18 cellular contexts compared by ENCODE assay signal in genomic region chr10:89275383-89275782, GRCh38. TPM values are rescaled to one million over a fixed set of nuclear protein-coding genes. Genes with fewer than 3 reads are reported as not detected.
DNase-seq lines count a peak whose midpoint lies in the region; ATAC-seq, FAIRE-seq and TF ChIP-seq lines count a peak whose summit lies in the region.
"Had no signal": no experiment of that assay in that cellular context is flagged by ENCODE, and none has a peak within 500 bp of the region (broad histone marks: within the 10 kb centered on the region; RNA-seq: fewer than 3 reads in every experiment).

No MANE protein-coding gene starts in this region.

- intact Hi-C loops in Panc1 (cut with micrococcal nuclease; ENCODE audit: unreplicated experiment): no loop called here

- H3K27me3 ChIP-seq in Panc1 (ENCODE audit: control insufficient read depth, insufficient read depth, low read length): no peaks in the 10 kb centered on the region
- no peaks in the 10 kb centered on the region for H3K27me3 ChIP-seq in parathyroid adenoma (ENCODE audit: control insufficient read depth, insufficient read depth, low read length)
- H3K27me3 ChIP-seq: ovary had no signal

- in situ Hi-C loops in Panc1 (cut with HindIII; ENCODE audit: low pct_unique_long_range_greater_than_20kb, low sequenced_read_pairs): no loop called here

- CTCF ChIA-PET in Panc1 (lab: Charles Lee): no interaction called here

- peaks cover 25% of the 10 kb centered on the region for H3K4me1 ChIP-seq in Panc1 (ENCODE audit: control insufficient read depth, insufficient read depth, low read length)
- H3K4me1 ChIP-seq in parathyroid adenoma: peaks cover 16% of the 10 kb centered on the region

- H3K27ac ChIP-seq in Panc1 (ENCODE audit: low read length): peak overlapping the region; percentile 98
- H3K27ac ChIP-seq in parathyroid adenoma: peak overlapping the region; percentile 46
- H3K27ac ChIP-seq: KMS-11, ovary had no signal

- TF ChIP-seq CTCF in Panc1 (IDR thresholded peaks at IDR 0.05) (no peak), fibroblast of the aortic adventitia (IDR thresholded peaks at IDR 0.05; ENCODE audit: insufficient read depth, low read length) (no peak), parathyroid adenoma (IDR thresholded peaks at IDR 0.05) (no peak)

- DNase-seq in DMS53 (lab: John Stamatoyannopoulos, UW) (peak; percentile 90), Panc1 (ENCODE audit: low read depth, low spot score) (no peak), fibroblast of the aortic adventitia (ENCODE audit: low read depth) (peak; percentile 66), mesenteric fat pad (ENCODE audit: low spot score) (no peak), GM12892 (ENCODE audit: insufficient read length) (no peak), NCI-H345 treated with DMSO at 0.1 percent for 48 hours (lab: John Stamatoyannopoulos, UW; ENCODE audit: unreplicated experiment) (no peak)
- DNase-seq in activated naive CD4-positive, alpha-beta T cell treated with Interleukin-2 at 50 U/mL for 16 hours: no peak
- DNase-seq: activated CD4-positive, alpha-beta T cell treated with anti-CD3 and anti-CD28 coated beads for 4 hours; effector memory CD8-positive, alpha-beta T cell; NCI-H1417 treated with DMSO at 0.1 percent for 48 hours; NCI-H69; ovary; RPMI8226; T-helper 17 cell had no signal

- BruUV-seq in Panc1 (replicated peaks; lab: Mats Ljungman, UMichigan): no TSS peak

- no peaks in the 10 kb centered on the region for H3K79me2 ChIP-seq in parathyroid adenoma

- H3K4me2 ChIP-seq in parathyroid adenoma (ENCODE audit: low read length): no peak overlapping the region
- H3K4me2 ChIP-seq: KMS-11 had no signal

- no peak for ATAC-seq in Panc1
- ATAC-seq: effector memory CD8-positive, alpha-beta T cell; HCT116; T-helper 17 cell had no signal

- POLR2A ChIA-PET in Panc1 (lab: Charles Lee): interaction anchor here (0.6 kb wide), 1 partner anchor 52 kb away, joined by 5 read pairs; no protein-coding TSS in a partner anchor

- TF ChIP-seq POLR2A in GM12892 (IDR thresholded peaks at IDR 0.05; ENCODE audit: low read depth, low read length): no peak

- FAIRE-seq in GM12892 (lab: Jason Lieb, UNC): no peak
- FAIRE-seq: frontal cortex had no signal

- H2AFZ ChIP-seq in parathyroid adenoma: peak overlapping the region; percentile 67

- no peaks in the 10 kb centered on the region for H3K9me3 ChIP-seq in Panc1 (ENCODE audit: control insufficient read depth, insufficient read depth, low read depth, low read length)
- H3K9me3 ChIP-seq in parathyroid adenoma (ENCODE audit: control insufficient read depth, low read length): no peaks in the 10 kb centered on the region
- H3K9me3 ChIP-seq: ovary had no signal

- H3K36me3 ChIP-seq in Panc1 (ENCODE audit: control insufficient read depth, insufficient read depth, low read length): no peaks in the 10 kb centered on the region
- no peaks in the 10 kb centered on the region for H3K36me3 ChIP-seq in parathyroid adenoma (ENCODE audit: control insufficient read depth, insufficient read depth, low read length)
- H3K36me3 ChIP-seq: ovary had no signal

- no peak overlapping the region for H3K9ac ChIP-seq in parathyroid adenoma
- H3K9ac ChIP-seq: KMS-11 had no signal

- H3K4me3 ChIP-seq in Panc1 (ENCODE audit: low read depth in 2 of 2, low read length in 2 of 2) (no peak overlapping the region), fibroblast of the aortic adventitia (ENCODE audit: low read depth, low read length) (no peak overlapping the region), parathyroid adenoma (ENCODE audit: low read depth, low read length) (no peak overlapping the region)
- H3K4me3 ChIP-seq: ovary had no signal

RNA-seq across cellular contexts. Expression of gene LIPA, which starts 23.8 kb away (rescaled TPM):
- total RNA-seq in Panc1 (2021; ENCODE audit: unreplicated experiment) (172 TPM), fibroblast of the aortic adventitia (ENCODE audit: low replicate concordance) (30.6 and 55.2 TPM in 2 replicates), mesenteric fat pad (210 TPM)
- polyA plus RNA-seq in Panc1 (2012; ENCODE audit: insufficient read length): 69.3 TPM
- polyA plus RNA-seq in GM12892 (2012; ENCODE audit: missing spikeins): 30.6 TPM

RNA-seq across cellular contexts. Expression of gene IFIT2, which starts 26.5 kb away (rescaled TPM):
- 31.6 TPM for total RNA-seq in Panc1 (2021; ENCODE audit: unreplicated experiment)
- 6.9 TPM for polyA plus RNA-seq in Panc1 (2012; ENCODE audit: insufficient read length)
- total RNA-seq in fibroblast of the aortic adventitia (ENCODE audit: low replicate concordance): 7.6 and 30.7 TPM in 2 replicates
- 3.8 TPM for total RNA-seq in mesenteric fat pad
- polyA plus RNA-seq in GM12892 (2012; ENCODE audit: missing spikeins): 9.1 TPM

RNA-seq across cellular contexts. Expression of gene IFIT3, which starts 52.4 kb away (rescaled TPM):
- total RNA-seq in Panc1 (2021; ENCODE audit: unreplicated experiment): 29.8 TPM
- 5.2 TPM for polyA plus RNA-seq in Panc1 (2012; ENCODE audit: insufficient read length)
- total RNA-seq in fibroblast of the aortic adventitia (ENCODE audit: low replicate concordance): 23.1 and 88.3 TPM in 2 replicates
- total RNA-seq in mesenteric fat pad: 24.2 TPM
- polyA plus RNA-seq in GM12892 (2012; ENCODE audit: missing spikeins): 54.9 TPM

Comparison
In these comparisons a context has a peak if more than half of its experiments do, and no peak if none do; other contexts are left out.
1. DNase-seq: peak in DMS53 (single experiment) and fibroblast of the aortic adventitia (single experiment); none in Panc1 (single experiment), mesenteric fat pad (single experiment), GM12892 (single experiment), activated naive CD4-positive, alpha-beta T cell treated with Interleukin-2 at 50 U/mL for 16 hours (single experiment) and NCI-H345 treated with DMSO at 0.1 percent for 48 hours (single experiment).